ENCODE assay signal across 27 cellular contexts in the genomic region with DNA sequence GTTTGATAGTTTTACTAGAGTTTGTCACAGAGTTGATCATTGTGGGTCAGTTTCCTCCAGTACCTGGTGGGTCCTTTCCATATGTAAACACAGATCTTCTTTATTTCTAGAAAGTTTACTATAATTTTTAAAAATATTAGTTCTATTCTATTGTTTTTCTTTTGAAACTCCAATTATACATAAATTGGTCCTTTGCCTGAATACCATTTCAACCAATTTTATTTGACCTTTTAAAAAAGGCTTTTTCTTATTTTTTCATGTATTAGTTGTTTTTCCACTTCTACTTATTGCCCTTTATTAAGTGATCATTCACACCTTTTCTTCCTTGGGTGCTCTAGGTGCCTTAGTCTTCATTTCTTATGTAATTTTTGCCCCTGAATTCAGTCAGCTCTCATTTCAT. TPM values are rescaled to one million over a fixed set of nuclear protein-coding genes. Genes with fewer than 3 reads are reported as not detected.
"Had no signal": no experiment of that assay in that cellular context is flagged by ENCODE, and none has a peak within 500 bp of the region (broad histone marks: within the 10 kb centered on the region; RNA-seq: fewer than 3 reads in every experiment).

No MANE protein-coding gene starts in this region.

- H3K27me3 ChIP-seq: neural progenitor cell, ovary, right lobe of liver, sigmoid colon, stomach, thyroid gland, transverse colon, upper lobe of right lung, uterus had no signal

- H3K4me3 ChIP-seq: neural progenitor cell, ovary, psoas muscle, right lobe of liver, sigmoid colon, stomach, thoracic aorta, thyroid gland, transverse colon, upper lobe of right lung, uterus had no signal

- H3K79me2 ChIP-seq: parathyroid adenoma had no signal

- H3K4me1 ChIP-seq: neural progenitor cell, parathyroid adenoma, psoas muscle, right lobe of liver, sigmoid colon, stomach, thyroid gland, transverse colon, upper lobe of right lung, uterus had no signal

- H2AFZ ChIP-seq: neural progenitor cell, parathyroid adenoma had no signal

- H3K36me3 ChIP-seq: ovary, right lobe of liver, sigmoid colon, stomach, thoracic aorta, thyroid gland, transverse colon, upper lobe of right lung, uterus had no signal

- H3K9ac ChIP-seq: neural progenitor cell, parathyroid adenoma had no signal

- H3K9me3 ChIP-seq: ovary had no signal

- DNase-seq: natural killer cell; occipital lobe; ovary; posterior cingulate gyrus; psoas muscle; right cardiac atrium; right lobe of liver; sigmoid colon; small intestine; stimulated activated CD4-positive, alpha-beta T cell treated with anti-CD3 and anti-CD28 coated beads, Interleukin-15, amount 100 ng/mL, for 24 hours; stimulated activated CD4-positive, alpha-beta T cell treated with anti-CD3 and anti-CD28 coated beads, Interleukin-2, amount 100 ng/mL, for 24 hours; stimulated activated CD4-positive, alpha-beta T cell treated with anti-CD3 and anti-CD28 coated beads, Interleukin-2, amount 100 ng/mL, for 48 hours; stimulated activated CD4-positive, alpha-beta T cell treated with anti-CD3 and anti-CD28 coated beads, Interleukin-4, amount 100 ng/mL, for 24 hours; stimulated activated naive B cell treated with anti-CD40 and anti-IgM and Interleukin-4, amounts not matched to agents 10 μg/mL and 1 μg/mL and 100 μg/mL, for 72 hours; stimulated activated naive CD4-positive, alpha-beta T cell treated with Interleukin-2 at 50 U/mL for 16 hours; stomach; thyroid gland; transverse colon; upper lobe of right lung; uterus had no signal

- H3K27ac ChIP-seq: neural progenitor cell, ovary, parathyroid adenoma, psoas muscle, right lobe of liver, sigmoid colon, stomach, thoracic aorta, thyroid gland, transverse colon, upper lobe of right lung, uterus had no signal

- ATAC-seq: natural killer cell; psoas muscle; right cardiac atrium; right lobe of liver; stimulated activated effector memory CD8-positive, alpha-beta T cell treated with anti-CD3 and anti-CD28 coated beads, Interleukin-12 subunit alpha, Interleukin-12 subunit beta, amount 100 ng/mL, for 72 hours; stimulated activated naive B cell treated with anti-CD40 and anti-IgM and Interleukin-4, amounts not matched to agents 10 μg/mL and 1 μg/mL and 100 μg/mL, for 72 hours; upper lobe of right lung had no signal

- H3K4me2 ChIP-seq: neural progenitor cell had no signal

RNA-seq across cellular contexts. Expression of gene MUSK, which starts 33.0 kb away (rescaled TPM):
- total RNA-seq: natural killer cell, progenitor cell of endocrine pancreas, renal cortical epithelial cell had no signal
- polyA plus RNA-seq: neural cell had no signal

RNA-seq across cellular contexts. Expression of gene SVEP1, which starts 56.0 kb away (rescaled TPM):
- total RNA-seq: natural killer cell had no signal
